In genomic region chr1:241847796-241848668, GRCh38 we compare ENCODE assay signal across 8 cellular contexts. TPM values are rescaled to one million over a fixed set of nuclear protein-coding genes. Genes with fewer than 3 reads are reported as not detected.
DNase-seq lines count a peak whose midpoint lies in the region; ATAC-seq and TF ChIP-seq lines count a peak whose summit lies in the region.

Gene EXO1, plus strand, starts transcription at chr1:241848204. Its CDS starts 2,222 bp downstream, at chr1:241850426.

- no peaks in the 10 kb centered on the region for H3K36me3 ChIP-seq in kidney epithelial cell (ENCODE audit: control insufficient read depth, insufficient read depth, low read length)

- no peaks in the 10 kb centered on the region for H3K27me3 ChIP-seq in kidney epithelial cell (ENCODE audit: control insufficient read depth, insufficient read depth, low read length)

- peak; percentile 35 for TF ChIP-seq CTCF in kidney epithelial cell (IDR thresholded peaks at IDR 0.05; ENCODE audit: insufficient read depth, low read length, poor library complexity, severe bottlenecking)

- ATAC-seq in GM19035 (IDR thresholded peaks at IDR 0.05; ENCODE audit: unreplicated experiment) (peak; percentile 98), HG03354 (IDR thresholded peaks at IDR 0.05; ENCODE audit: poor library complexity, severe bottlenecking, unreplicated experiment) (peak; percentile 97)

- H3K4me3 ChIP-seq in kidney epithelial cell (ENCODE audit: low read depth, low read length), result peak within 1 kb of the TSS; percentile 86

- DNase-seq in Ammon's horn (ENCODE audit: low spot score), result peak; percentile 97
- DNase-seq in NCI-H460 (ENCODE audit: extremely low read depth, low read depth), result peak; percentile 96
- peak; percentile 93 for DNase-seq in activated CD4-positive, CD25-positive, alpha-beta regulatory T cell treated with anti-CD3 and anti-CD28 coated beads, Interleukin-2, amount 50 U/mL, for 72 hours
- DNase-seq in cerebellum (ENCODE audit: low spot score), result peak; percentile 87
- peak; percentile 81 for DNase-seq in kidney epithelial cell (ENCODE audit: low read depth)
- peak; percentile 84 to 87 for DNase-seq in stimulated activated CD4-positive, alpha-beta T cell treated with anti-CD3 and anti-CD28 coated beads, Interleukin-15, amount 100 ng/mL, for 48 hours (ENCODE audit: low read depth in 2 of 2)

RNA-seq across cellular contexts. Expression of gene EXO1, which starts in this region (rescaled TPM):
- total RNA-seq in NCI-H460 (2014; rRNA removed; shearing (Covaris generic)), result 123 and 144 TPM in 2 replicates
- polyA plus RNA-seq in NCI-H460 (2014; cell fraction: nucleus; rRNA removed), result 207 and 265 TPM in 2 replicates
- 9.0 TPM for total RNA-seq in cerebellum
- 3.2 and 4.4 TPM in 2 replicates for total RNA-seq in kidney epithelial cell

Comparison
In these comparisons a context has a peak if more than half of its experiments do, and no peak if none do; other contexts are left out.
1. Peak in every context shown above with its lines: DNase-seq, ATAC-seq and H3K4me3 ChIP-seq.
2. RNA of gene EXO1 (total RNA-seq): 123 to 144 TPM in NCI-H460; 9.0 TPM in cerebellum (single experiment) and 3.2 to 4.4 TPM in kidney epithelial cell; every median in the first group is over 10 times any median in the second.